ENCODE assay signal across 26 cellular contexts in the genomic region with DNA sequence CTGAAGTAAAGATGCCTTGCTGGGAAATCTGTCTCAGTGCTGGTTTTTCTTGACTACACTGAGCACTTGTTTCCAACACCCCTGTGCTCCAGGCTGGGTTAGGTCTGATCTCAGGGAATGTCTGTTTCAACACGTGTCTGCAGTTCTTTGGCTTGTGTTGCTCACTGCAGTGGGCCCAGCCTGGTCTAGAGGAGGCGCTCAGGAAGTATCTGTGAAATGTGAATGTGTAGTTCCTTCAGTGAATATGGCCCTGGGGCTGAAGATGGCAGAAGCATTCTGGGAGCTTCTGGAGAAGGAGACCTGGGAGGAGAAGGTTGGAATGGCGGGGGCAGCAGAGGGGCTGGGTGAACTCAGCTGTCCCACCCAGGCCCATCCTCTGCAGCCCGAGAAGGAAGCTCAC. TPM values are rescaled to one million over a fixed set of nuclear protein-coding genes. Genes with fewer than 3 reads are reported as not detected.
A peak's percentile ranks its signal among the peaks of the same experiment; 100 is the strongest.
DNase-seq lines count a peak whose midpoint lies in the region; ATAC-seq and TF ChIP-seq lines count a peak whose summit lies in the region.
"Had no signal": no experiment of that assay in that cellular context is flagged by ENCODE, and none has a peak within 500 bp of the region (broad histone marks: within the 10 kb centered on the region; RNA-seq: fewer than 3 reads in every experiment).

No MANE protein-coding gene starts in this region.

- no peak for DNase-seq in CD4-positive, alpha-beta T cell
- DNase-seq in central memory CD8-positive, alpha-beta T cell (ENCODE audit: low spot score in 2 of 2): no peak
- no peak for DNase-seq in nephron progenitor cell
- DNase-seq in activated CD8-positive, alpha-beta T cell treated with anti-CD3 and anti-CD28 coated beads for 36 hours: no peak
- no peak for DNase-seq in NCI-H2081 treated with DMSO at 0.1 percent for 48 hours (lab: John Stamatoyannopoulos, UW)
- no peak for DNase-seq in DMS 273 treated with DMSO at 0.1 percent for 48 hours (lab: John Stamatoyannopoulos, UW)
- DNase-seq in activated CD4-positive, alpha-beta T cell treated with anti-CD3 and anti-CD28 coated beads, Interleukin-2, amount 50 U/mL, for 48 hours: no peak
- DNase-seq: activated CD4-positive, CD25-positive, alpha-beta regulatory T cell; activated CD8-positive, alpha-beta T cell treated with anti-CD3 and anti-CD28 coated beads, Interleukin-2, amount 10 ng/mL, durations not matched to agents 7 days and 5 days; central memory CD4-positive, alpha-beta T cell; DMS79 treated with DMSO at 0.1 percent for 48 hours; effector memory CD8-positive, alpha-beta T cell; head of caudate nucleus; kidney; naive thymus-derived CD8-positive, alpha-beta T cell; NCI-H146; NCI-H2107; NCI-H446; NCI-H748 treated with DMSO at 0.1 percent for 48 hours; Peyer's patch; SHP77 treated with DMSO at 0.1 percent for 48 hours; stimulated activated CD4-positive, alpha-beta T cell treated with anti-CD3 and anti-CD28 coated beads, Interleukin-15, amount 100 ng/mL, for 24 hours; SW 1271 had no signal

- intact Hi-C loops in CD4-positive, alpha-beta T cell (cut with DNase I, micrococcal nuclease): no loop called here
- intact Hi-C loops in activated CD8-positive, alpha-beta T cell treated with anti-CD3 and anti-CD28 coated beads for 36 hours (cut with micrococcal nuclease): no loop called here

- POLR2A ChIA-PET in CD4-positive, alpha-beta T cell (lab: Charles Lee): no interaction called here
- POLR2A ChIA-PET in activated CD8-positive, alpha-beta T cell treated with anti-CD3 and anti-CD28 coated beads for 36 hours (lab: Charles Lee): interaction anchor here (1.1 to 2.1 kb wide), 4 partner anchors 8 to 38 kb away, joined by 4 to 10 read pairs (median 6); partner anchors contain the start of gene TBX6

- peaks cover 46% of the 10 kb centered on the region for H3K36me3 Mint-ChIP-seq in CD4-positive, alpha-beta T cell (ENCODE audit: low read depth)
- H3K36me3 Mint-ChIP-seq in central memory CD8-positive, alpha-beta T cell (ENCODE audit: insufficient read depth): peaks cover 7% of the 10 kb centered on the region
- peaks cover 82% of the 10 kb centered on the region for H3K36me3 Mint-ChIP-seq in nephron progenitor cell (ENCODE audit: low read depth)
- H3K36me3 Mint-ChIP-seq in activated CD8-positive, alpha-beta T cell treated with anti-CD3 and anti-CD28 coated beads for 36 hours (ENCODE audit: low read depth): peaks cover 14% of the 10 kb centered on the region

- peak overlapping the region; percentile 56 for H3K27ac ChIP-seq in 22Rv1
- no peak overlapping the region for H3K27ac ChIP-seq in CD4-positive, alpha-beta T cell (ENCODE audit: low read depth, low read length)
- H3K27ac ChIP-seq: BLaER1 treated with 17β-estradiol and CSF1 and Interleukin-3, amounts not matched to agents 10 nM and 100 nM; Peyer's patch had no signal

- CTCF ChIA-PET in CD4-positive, alpha-beta T cell (lab: Charles Lee): interaction anchor here (2.0 kb wide), 1 partner anchor 9 kb away, joined by 6 read pairs; no protein-coding TSS in a partner anchor
- CTCF ChIA-PET in activated CD8-positive, alpha-beta T cell treated with anti-CD3 and anti-CD28 coated beads for 36 hours (lab: Charles Lee): interaction anchor here (3.5 to 3.8 kb wide), 2 partner anchors 9 to 11 kb away, joined by 17 to 21 read pairs; partner anchors contain the start of genes GDPD3 and TBX6

- no peaks in the 10 kb centered on the region for H3K27me3 ChIP-seq in CD4-positive, alpha-beta T cell (ENCODE audit: control insufficient read depth, insufficient read depth, low read length)
- H3K27me3 ChIP-seq: BLaER1 treated with 17β-estradiol and CSF1 and Interleukin-3, amounts not matched to agents 10 nM and 100 nM; Peyer's patch had no signal

- no peaks in the 10 kb centered on the region for H3K27me3 Mint-ChIP-seq in CD4-positive, alpha-beta T cell
- H3K27me3 Mint-ChIP-seq in central memory CD8-positive, alpha-beta T cell: no peaks in the 10 kb centered on the region
- no peaks in the 10 kb centered on the region for H3K27me3 Mint-ChIP-seq in nephron progenitor cell (ENCODE audit: low read depth, poor library complexity)
- H3K27me3 Mint-ChIP-seq in activated CD8-positive, alpha-beta T cell treated with anti-CD3 and anti-CD28 coated beads for 36 hours: no peaks in the 10 kb centered on the region
- H3K27me3 Mint-ChIP-seq: effector memory CD8-positive, alpha-beta T cell; naive thymus-derived CD8-positive, alpha-beta T cell; stimulated activated memory B cell treated with anti-CD40 and anti-IgM and Interleukin-4, amounts not matched to agents 10 μg/mL and 1 μg/mL and 100 μg/mL, for 72 hours had no signal

- no peaks in the 10 kb centered on the region for H3K9me3 Mint-ChIP-seq in CD4-positive, alpha-beta T cell
- no peaks in the 10 kb centered on the region for H3K9me3 Mint-ChIP-seq in central memory CD8-positive, alpha-beta T cell
- peaks cover 48% of the 10 kb centered on the region for H3K9me3 Mint-ChIP-seq in nephron progenitor cell
- H3K9me3 Mint-ChIP-seq in activated CD8-positive, alpha-beta T cell treated with anti-CD3 and anti-CD28 coated beads for 36 hours: no peaks in the 10 kb centered on the region
- H3K9me3 Mint-ChIP-seq: effector memory CD8-positive, alpha-beta T cell had no signal

- TF ChIP-seq CTCF in 22Rv1 (IDR thresholded peaks at IDR 0.05): no peak
- no peak for TF ChIP-seq CTCF in CD4-positive, alpha-beta T cell (IDR thresholded peaks at IDR 0.05)
- TF ChIP-seq CTCF in nephron progenitor cell (IDR thresholded peaks at IDR 0.05): no peak
- TF ChIP-seq CTCF in activated CD8-positive, alpha-beta T cell treated with anti-CD3 and anti-CD28 coated beads for 36 hours (IDR thresholded peaks at IDR 0.05): no peak

- H3K9me3 ChIP-seq in CD4-positive, alpha-beta T cell (ENCODE audit: control insufficient read depth, low read length): no peaks in the 10 kb centered on the region
- H3K9me3 ChIP-seq: Peyer's patch had no signal

- H3K27ac Mint-ChIP-seq in CD4-positive, alpha-beta T cell: peak overlapping the region; percentile 44
- peak overlapping the region; percentile 40 for H3K27ac Mint-ChIP-seq in central memory CD8-positive, alpha-beta T cell (ENCODE audit: low read depth)
- H3K27ac Mint-ChIP-seq in nephron progenitor cell: peak overlapping the region; percentile 57
- H3K27ac Mint-ChIP-seq in activated CD8-positive, alpha-beta T cell treated with anti-CD3 and anti-CD28 coated beads for 36 hours: no peak overlapping the region
- H3K27ac Mint-ChIP-seq: activated CD8-positive, alpha-beta T cell treated with anti-CD3 and anti-CD28 coated beads, Interleukin-2, amount 10 ng/mL, durations not matched to agents 7 days and 5 days; stimulated activated memory B cell treated with anti-CD40 and anti-IgM and Interleukin-4, amounts not matched to agents 10 μg/mL and 1 μg/mL and 100 μg/mL, for 72 hours had no signal

- H3K4me1 Mint-ChIP-seq in CD4-positive, alpha-beta T cell (ENCODE audit: low read depth): no peaks in the 10 kb centered on the region
- no peaks in the 10 kb centered on the region for H3K4me1 Mint-ChIP-seq in central memory CD8-positive, alpha-beta T cell
- peaks cover 32% of the 10 kb centered on the region for H3K4me1 Mint-ChIP-seq in nephron progenitor cell
- H3K4me1 Mint-ChIP-seq in activated CD8-positive, alpha-beta T cell treated with anti-CD3 and anti-CD28 coated beads for 36 hours (ENCODE audit: low read depth): no peaks in the 10 kb centered on the region
- H3K4me1 Mint-ChIP-seq: stimulated activated memory B cell treated with anti-CD40 and anti-IgM and Interleukin-4, amounts not matched to agents 10 μg/mL and 1 μg/mL and 100 μg/mL, for 72 hours had no signal

- ATAC-seq in CD4-positive, alpha-beta T cell (ENCODE audit: poor library complexity): no peak
- no peak for ATAC-seq in central memory CD8-positive, alpha-beta T cell (replicated peaks; ENCODE audit: extremely low read depth, poor library complexity, severe bottlenecking)
- no peak for ATAC-seq in activated CD8-positive, alpha-beta T cell treated with anti-CD3 and anti-CD28 coated beads for 36 hours
- ATAC-seq: activated CD8-positive, alpha-beta T cell treated with anti-CD3 and anti-CD28 coated beads, Interleukin-2, amount 10 ng/mL, durations not matched to agents 7 days and 5 days; effector memory CD8-positive, alpha-beta T cell; naive thymus-derived CD8-positive, alpha-beta T cell; stimulated activated memory B cell treated with anti-CD40 and anti-IgM and Interleukin-4, amounts not matched to agents 10 μg/mL and 1 μg/mL and 100 μg/mL, for 72 hours had no signal

- no peak overlapping the region for H3K4me3 Mint-ChIP-seq in CD4-positive, alpha-beta T cell
- no peak overlapping the region for H3K4me3 Mint-ChIP-seq in central memory CD8-positive, alpha-beta T cell
- H3K4me3 Mint-ChIP-seq in nephron progenitor cell: no peak overlapping the region
- no peak overlapping the region for H3K4me3 Mint-ChIP-seq in activated CD8-positive, alpha-beta T cell treated with anti-CD3 and anti-CD28 coated beads for 36 hours
- H3K4me3 Mint-ChIP-seq: activated CD8-positive, alpha-beta T cell treated with anti-CD3 and anti-CD28 coated beads, Interleukin-2, amount 10 ng/mL, durations not matched to agents 7 days and 5 days; effector memory CD8-positive, alpha-beta T cell; naive thymus-derived CD8-positive, alpha-beta T cell; stimulated activated memory B cell treated with anti-CD40 and anti-IgM and Interleukin-4, amounts not matched to agents 10 μg/mL and 1 μg/mL and 100 μg/mL, for 72 hours had no signal

RNA-seq across cellular contexts. Expression of gene YPEL3, which starts 8.1 kb away (rescaled TPM):
- 100 to 1,000 TPM; 154 to 166 TPM for total RNA-seq in CD4-positive, alpha-beta T cell
- 10 to 100 TPM; 17.7 to 19.5 TPM for total RNA-seq in activated CD8-positive, alpha-beta T cell treated with anti-CD3 and anti-CD28 coated beads for 36 hours

RNA-seq across cellular contexts. Expression of gene GDPD3, which starts 9.2 kb away (rescaled TPM):
- 1 to 10 TPM; 5.2 to 6.4 TPM for total RNA-seq in CD4-positive, alpha-beta T cell
- 1 to 10 TPM; 4.5 to 5.7 TPM for total RNA-seq in activated CD8-positive, alpha-beta T cell treated with anti-CD3 and anti-CD28 coated beads for 36 hours

RNA-seq across cellular contexts. Expression of gene TBX6, which starts 12.4 kb away (rescaled TPM):
- under 1 TPM; 0.42 to 0.47 TPM for total RNA-seq in CD4-positive, alpha-beta T cell
- 1 to 10 TPM; 2.5 TPM for total RNA-seq in activated CD8-positive, alpha-beta T cell treated with anti-CD3 and anti-CD28 coated beads for 36 hours

RNA-seq across cellular contexts. Expression of gene MAPK3, which starts 18.9 kb away (rescaled TPM):
- 10 to 100 TPM; 49.0 to 51.5 TPM for total RNA-seq in CD4-positive, alpha-beta T cell
- 10 to 100 TPM; 57.6 to 60.1 TPM for total RNA-seq in activated CD8-positive, alpha-beta T cell treated with anti-CD3 and anti-CD28 coated beads for 36 hours

RNA-seq across cellular contexts. Expression of gene PPP4C, which starts 28.3 kb away (rescaled TPM):
- total RNA-seq in CD4-positive, alpha-beta T cell: 10 to 100 TPM; 83.9 to 87.3 TPM
- 100 to 1,000 TPM; 116 to 121 TPM for total RNA-seq in activated CD8-positive, alpha-beta T cell treated with anti-CD3 and anti-CD28 coated beads for 36 hours

Comparison
In these comparisons a context has a peak if more than half of its experiments do, and no peak if none do; other contexts are left out.
1. RNA of gene YPEL3, which starts 8.1 kb away (total RNA-seq): 154 to 166 TPM in CD4-positive, alpha-beta T cell; 17.7 to 19.5 TPM in activated CD8-positive, alpha-beta T cell treated with anti-CD3 and anti-CD28 coated beads for 36 hours; every median in the first group is over 4 times any median in the second.